Comparison of ENCODE assay signal across 14 cellular contexts in the genomic region with DNA sequence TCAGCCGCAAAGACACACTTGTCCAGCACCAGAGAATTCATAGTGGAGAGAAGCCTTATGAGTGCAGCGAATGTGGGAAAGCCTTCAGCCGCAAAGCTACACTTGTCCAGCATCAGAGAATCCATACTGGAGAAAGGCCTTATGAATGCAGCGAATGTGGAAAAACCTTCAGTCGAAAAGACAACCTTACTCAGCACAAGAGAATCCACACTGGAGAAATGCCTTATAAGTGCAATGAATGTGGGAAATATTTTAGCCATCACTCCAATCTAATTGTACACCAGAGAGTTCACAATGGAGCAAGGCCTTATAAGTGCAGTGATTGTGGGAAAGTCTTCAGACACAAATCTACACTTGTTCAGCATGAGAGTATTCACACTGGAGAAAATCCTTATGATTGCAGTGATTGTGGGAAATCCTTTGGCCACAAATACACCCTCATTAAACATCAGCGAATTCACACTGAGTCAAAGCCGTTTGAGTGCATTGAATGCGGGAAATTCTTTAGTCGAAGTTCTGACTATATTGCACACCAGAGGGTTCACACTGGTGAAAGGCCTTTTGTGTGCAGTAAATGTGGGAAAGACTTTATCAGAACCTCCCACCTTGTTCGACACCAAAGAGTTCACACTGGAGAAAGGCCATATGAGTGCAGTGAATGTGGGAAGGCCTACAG. TPM values are rescaled to one million over a fixed set of nuclear protein-coding genes. Genes with fewer than 3 reads are reported as not detected.
A peak's percentile ranks its signal among the peaks of the same experiment; 100 is the strongest.
DNase-seq lines count a peak whose midpoint lies in the region; ATAC-seq and TF ChIP-seq lines count a peak whose summit lies in the region.
"Had no signal": no experiment of that assay in that cellular context is flagged by ENCODE, and none has a peak within 500 bp of the region (broad histone marks: within the 10 kb centered on the region; RNA-seq: fewer than 3 reads in every experiment).

No MANE protein-coding gene starts in this region.

- H3K4ac ChIP-seq in IMR-90 (ENCODE audit: low read depth, low read length) = no peak overlapping the region

- BruUV-seq in IMR-90 (replicated peaks; lab: Mats Ljungman, UMichigan) = no TSS peak

- H3K14ac ChIP-seq in IMR-90 (replicated peaks; ENCODE audit: low read depth, low read length) = no peak overlapping the region

- peaks cover 91% of the 10 kb centered on the region for H3K36me3 Mint-ChIP-seq in CD8-positive, alpha-beta T cell
- peaks cover 85% of the 10 kb centered on the region for H3K36me3 Mint-ChIP-seq in activated T-helper 17 cell treated with anti-CD3 and anti-CD28 coated beads, Interleukin-2, amount 50 U/mL, for 72 hours (ENCODE audit: low read depth)
- H3K36me3 Mint-ChIP-seq in naive thymus-derived CD4-positive, alpha-beta T cell = peaks cover 47 to 92% (median 87%) of the 10 kb centered on the region in 5 donors

- POLR2A ChIA-PET in CD8-positive, alpha-beta T cell (lab: Charles Lee) = no interaction called here
- POLR2A ChIA-PET in IMR-90 (lab: Charles Lee; ENCODE audit: unreplicated experiment) = no interaction called here
- POLR2A ChIA-PET in naive thymus-derived CD4-positive, alpha-beta T cell (lab: Charles Lee) = interaction anchor here (0.6 kb wide), 1 partner anchor 19 kb away, joined by 3 read pairs; no protein-coding TSS in a partner anchor

- H3K27ac Mint-ChIP-seq in CD8-positive, alpha-beta T cell = no peak overlapping the region
- no peak overlapping the region for H3K27ac Mint-ChIP-seq in activated T-helper 17 cell treated with anti-CD3 and anti-CD28 coated beads, Interleukin-2, amount 50 U/mL, for 72 hours
- H3K27ac Mint-ChIP-seq in naive thymus-derived CD4-positive, alpha-beta T cell = no peak overlapping the region

- no peak overlapping the region for H3K9ac ChIP-seq in IMR-90 (ENCODE audit: low read depth, low read length)
- H3K9ac ChIP-seq: parathyroid adenoma had no signal

- WGBS in IMR-90 (ENCODE audit: extremely low coverage in 2 of 2, insufficient read length in 1 of 2), 2 experiments = 100% methylated on average over 1 of the region's 10 CpGs; no CpG with 5 or more reads in 1 of the 2 experiments

- no peaks in the 10 kb centered on the region for H3K27me3 Mint-ChIP-seq in CD8-positive, alpha-beta T cell (ENCODE audit: low read depth)
- no peaks in the 10 kb centered on the region for H3K27me3 Mint-ChIP-seq in activated T-helper 17 cell treated with anti-CD3 and anti-CD28 coated beads, Interleukin-2, amount 50 U/mL, for 72 hours
- H3K27me3 Mint-ChIP-seq in naive thymus-derived CD4-positive, alpha-beta T cell = no peaks in the 10 kb centered on the region

- H3K4me2 ChIP-seq in IMR-90 (ENCODE audit: low read depth, low read length) = no peak overlapping the region

- H4K91ac ChIP-seq in IMR-90 (ENCODE audit: insufficient read depth, low read depth, low read length) = no peak overlapping the region

- H2BK15ac ChIP-seq in IMR-90 (ENCODE audit: low read depth, low read length) = no peak overlapping the region

- no peaks in the 10 kb centered on the region for H3K4me1 ChIP-seq in CD8-positive, alpha-beta T cell (ENCODE audit: insufficient read depth, low read length)
- H3K4me1 ChIP-seq in IMR-90 (ENCODE audit: control insufficient read depth, insufficient read depth, low read length) (no peaks in the 10 kb centered on the region), muscle layer of duodenum (ENCODE audit: control insufficient read depth in 1 of 2, insufficient read depth in 2 of 2, low read length in 2 of 2) (no peaks in the 10 kb centered on the region)
- no peaks in the 10 kb centered on the region for H3K4me1 ChIP-seq in naive thymus-derived CD4-positive, alpha-beta T cell (ENCODE audit: control insufficient read depth in 2 of 2, insufficient read depth in 2 of 2, low read length in 2 of 2)
- H3K4me1 ChIP-seq: parathyroid adenoma had no signal

- H4K8ac ChIP-seq in IMR-90 (ENCODE audit: low read depth in 2 of 2, low read length in 2 of 2) = no peak overlapping the region

- H2BK20ac ChIP-seq in IMR-90 (ENCODE audit: low read depth, low read length) = no peak overlapping the region

- no peak overlapping the region for H3K4me3 Mint-ChIP-seq in CD8-positive, alpha-beta T cell
- no peak overlapping the region for H3K4me3 Mint-ChIP-seq in activated T-helper 17 cell treated with anti-CD3 and anti-CD28 coated beads, Interleukin-2, amount 50 U/mL, for 72 hours
- peak overlapping the region in 2 of 10 donors; percentile 9 to 18 for H3K4me3 Mint-ChIP-seq in naive thymus-derived CD4-positive, alpha-beta T cell

- H2BK120ac ChIP-seq in IMR-90 (ENCODE audit: low read depth, low read length) = no peak overlapping the region

- no peak overlapping the region for H3K18ac ChIP-seq in IMR-90 (ENCODE audit: low read depth, low read length)

- peaks cover 77% of the 10 kb centered on the region for H3K9me3 Mint-ChIP-seq in CD8-positive, alpha-beta T cell
- H3K9me3 Mint-ChIP-seq in activated T-helper 17 cell treated with anti-CD3 and anti-CD28 coated beads, Interleukin-2, amount 50 U/mL, for 72 hours = peaks cover 44% of the 10 kb centered on the region
- H3K9me3 Mint-ChIP-seq in naive thymus-derived CD4-positive, alpha-beta T cell = peaks cover 34 to 100% (median 90%) of the 10 kb centered on the region in 11 donors

- no peak for TF ChIP-seq POLR2A in IMR-90 (IDR thresholded peaks at IDR 0.05; ENCODE audit: low read depth, low read length)

- H3K56ac ChIP-seq in IMR-90 (ENCODE audit: extremely low read depth, insufficient read depth, low read length) = no peak overlapping the region

- H3K4me1 Mint-ChIP-seq in CD8-positive, alpha-beta T cell (ENCODE audit: low read depth) = peaks cover 13% of the 10 kb centered on the region
- H3K4me1 Mint-ChIP-seq in activated T-helper 17 cell treated with anti-CD3 and anti-CD28 coated beads, Interleukin-2, amount 50 U/mL, for 72 hours = peaks cover 7% of the 10 kb centered on the region
- peaks cover 6 to 19% (median 12%) of the 10 kb centered on the region in 7 donors for H3K4me1 Mint-ChIP-seq in naive thymus-derived CD4-positive, alpha-beta T cell

- peaks cover 54% of the 10 kb centered on the region for H3K36me3 ChIP-seq in CD8-positive, alpha-beta T cell (ENCODE audit: insufficient read depth, low read length)
- H3K36me3 ChIP-seq in IMR-90 (ENCODE audit: control insufficient read depth, insufficient read depth, low read length) (peaks cover 77% of the 10 kb centered on the region), muscle layer of duodenum (ENCODE audit: control insufficient read depth in 1 of 2, insufficient read depth in 2 of 2, low read length in 2 of 2) (peaks cover 68 to 94% of the 10 kb centered on the region in 2 donors)
- peaks cover 27 to 76% (median 54%) of the 10 kb centered on the region in 3 experiments for H3K36me3 ChIP-seq in naive thymus-derived CD4-positive, alpha-beta T cell (ENCODE audit: control insufficient read depth in 2 of 3, insufficient read depth in 3 of 3, low read length in 3 of 3)

- H3K9me3 ChIP-seq in CD8-positive, alpha-beta T cell (ENCODE audit: low read length) = peaks cover 96% of the 10 kb centered on the region
- H3K9me3 ChIP-seq in IMR-90 (ENCODE audit: control insufficient read depth, insufficient read depth, low read length) (peaks cover 86% of the 10 kb centered on the region), muscle layer of duodenum (ENCODE audit: control insufficient read depth in 1 of 2, low read length in 2 of 2) (peaks cover 85 to 96% of the 10 kb centered on the region in 2 donors)
- H3K9me3 ChIP-seq in naive thymus-derived CD4-positive, alpha-beta T cell (ENCODE audit: control insufficient read depth in 2 of 3, low read length in 3 of 3) = peaks cover 38 to 99% (median 72%) of the 10 kb centered on the region in 3 experiments

- H3K27me3 ChIP-seq in CD8-positive, alpha-beta T cell (ENCODE audit: insufficient read depth, low read length) = no peaks in the 10 kb centered on the region
- no peaks in the 10 kb centered on the region for H3K27me3 ChIP-seq in IMR-90 (ENCODE audit: control insufficient read depth, insufficient read depth, low read length)
- H3K27me3 ChIP-seq in muscle layer of duodenum (ENCODE audit: low read depth, low read length) = no peaks in the 10 kb centered on the region
- no peaks in the 10 kb centered on the region for H3K27me3 ChIP-seq in naive thymus-derived CD4-positive, alpha-beta T cell (ENCODE audit: control insufficient read depth in 2 of 2, insufficient read depth in 2 of 2, low read length in 2 of 2)

- H2AK9ac ChIP-seq in IMR-90 (replicated peaks; ENCODE audit: low read depth, low read length, poor library complexity) = no peak overlapping the region

- intact Hi-C loops in CD8-positive, alpha-beta T cell (cut with DNase I, micrococcal nuclease) = no loop called here
- intact Hi-C loops in IMR-90 (cut with micrococcal nuclease) = no loop called here
- intact Hi-C loops in naive thymus-derived CD4-positive, alpha-beta T cell (cut with micrococcal nuclease) = no loop called here

- in situ Hi-C loops in IMR-90 (cut with MboI; ENCODE audit: low sequenced_read_pairs) = no loop called here

- H2BK5ac ChIP-seq in IMR-90 (ENCODE audit: low read depth, low read length, poor library complexity, severe bottlenecking) = no peak overlapping the region

- peaks cover 48 to 62% of the 10 kb centered on the region in 2 experiments for H3K79me1 ChIP-seq in IMR-90 (ENCODE audit: low read depth in 1 of 2, low read length in 2 of 2)

- no peaks in the 10 kb centered on the region for H4K20me1 ChIP-seq in IMR-90 (ENCODE audit: insufficient read depth, low read length)

- H2AK5ac ChIP-seq in IMR-90 (ENCODE audit: low read depth, low read length) = no peak overlapping the region

- CTCF ChIA-PET in CD8-positive, alpha-beta T cell (lab: Charles Lee) = no interaction called here
- CTCF ChIA-PET in IMR-90 (lab: Yijun Ruan, JAX) = no interaction called here
- CTCF ChIA-PET in naive thymus-derived CD4-positive, alpha-beta T cell (lab: Charles Lee) = no interaction called here

- dilution Hi-C loops in IMR-90 (cut with HindIII; ENCODE audit: low sequenced_read_pairs, unreplicated experiment) = no loop called here

- H3K23ac ChIP-seq in IMR-90 (ENCODE audit: low read depth, low read length) = no peak overlapping the region

- ATAC-seq in CD8-positive, alpha-beta T cell = no peak
- no peak for ATAC-seq in IMR-90 (ENCODE audit: low read depth)
- no peak for ATAC-seq in activated T-helper 17 cell treated with anti-CD3 and anti-CD28 coated beads, Interleukin-2, amount 50 U/mL, for 72 hours (replicated peaks)
- ATAC-seq in naive thymus-derived CD4-positive, alpha-beta T cell = no peak

- TF ChIP-seq RAD21 in IMR-90 (IDR thresholded peaks at IDR 0.05; ENCODE audit: low read length) = no peak

- no peak for TF ChIP-seq CTCF in CD8-positive, alpha-beta T cell (IDR thresholded peaks at IDR 0.05)
- TF ChIP-seq CTCF in IMR-90 (conservative IDR thresholded peaks at IDR 0.05; ENCODE audit: low read depth, low read length) (no peak), choroid plexus epithelial cell (conservative IDR thresholded peaks at IDR 0.05; ENCODE audit: low read depth, low read length) (no peak)

- peak overlapping the region; percentile 17 for H3K4me3 ChIP-seq in CD8-positive, alpha-beta T cell (ENCODE audit: low read depth, low read length)
- H3K4me3 ChIP-seq in IMR-90 (ENCODE audit: insufficient read depth, low read depth, low read length) = no peak overlapping the region
- no peak overlapping the region for H3K4me3 ChIP-seq in choroid plexus epithelial cell (ENCODE audit: low read depth, low read length)
- peak overlapping the region; percentile 47 to 99 for H3K4me3 ChIP-seq in muscle layer of duodenum (ENCODE audit: low read depth in 1 of 2, low read length in 2 of 2)
- H3K4me3 ChIP-seq in naive thymus-derived CD4-positive, alpha-beta T cell (ENCODE audit: low read length) = no peak overlapping the region

- no peaks in the 10 kb centered on the region for H3K9me1 ChIP-seq in IMR-90 (ENCODE audit: insufficient read depth, low read length)

- no peak for DNase-seq in CD8-positive, alpha-beta T cell
- peak; percentile 15 for DNase-seq in IMR-90
- DNase-seq in choroid plexus epithelial cell (ENCODE audit: low read depth) = peak; percentile 34
- DNase-seq in globus pallidus (ENCODE audit: low spot score) = no peak
- DNase-seq in HUDEP-2 (lab: John Stamatoyannopoulos, UW; ENCODE audit: unreplicated experiment in 76 of 76) = no peak
- no peak for DNase-seq in naive thymus-derived CD4-positive, alpha-beta T cell
- DNase-seq: anterior cingulate cortex; NCI-H1092 treated with DMSO at 0.1 percent for 48 hours; NCI-H526; stimulated activated CD4-positive, alpha-beta T cell treated with anti-CD3 and anti-CD28 coated beads, Interleukin-1b, Interleukin-23, amount 100 ng/mL, for 48 hours; WERI-Rb-1 had no signal

- H2AFZ ChIP-seq in IMR-90 (replicated peaks; ENCODE audit: low read length, poor library complexity) = no peak overlapping the region
- H2AFZ ChIP-seq: parathyroid adenoma had no signal

- H4K5ac ChIP-seq in IMR-90 (ENCODE audit: low read depth, low read length) = no peak overlapping the region

- H3K27ac ChIP-seq in CD8-positive, alpha-beta T cell (ENCODE audit: low read depth, low read length) = no peak overlapping the region
- H3K27ac ChIP-seq in IMR-90 (ENCODE audit: insufficient read depth, low read length) = no peak overlapping the region
- no peak overlapping the region for H3K27ac ChIP-seq in muscle layer of duodenum (ENCODE audit: low read length)
- H3K27ac ChIP-seq in naive thymus-derived CD4-positive, alpha-beta T cell (ENCODE audit: low read depth, low read length) = no peak overlapping the region
- H3K27ac ChIP-seq: parathyroid adenoma, WERI-Rb-1 had no signal

RNA-seq across cellular contexts. Expression of a gene that starts 6.8 kb away (rescaled TPM):
- total RNA-seq in CD8-positive, alpha-beta T cell = 10 to 100 TPM; 35.2 to 36.5 TPM
- total RNA-seq in IMR-90 (2012; rRNA removed) = 31.0 and 31.1 TPM in 2 replicates
- 6.0 and 6.2 TPM in 2 replicates for polyA plus RNA-seq in IMR-90 (2012; rRNA removed)
- 4.8 and 6.5 TPM in 2 replicates for polyA plus RNA-seq in IMR-90 (2012; cell fraction: cytosol; rRNA removed)
- 8.4 and 8.5 TPM in 2 replicates for polyA plus RNA-seq in IMR-90 (2012; cell fraction: nucleus; rRNA removed; ENCODE audit: low replicate concordance)
- 10 to 100 TPM in 1 of 2 donors, 1 to 10 TPM in 1; 5.7 to 11.2 TPM for total RNA-seq in activated T-helper 17 cell treated with anti-CD3 and anti-CD28 coated beads, Interleukin-2, amount 50 U/mL, for 72 hours
- 10 to 100 TPM; 14.6 to 33.9 (median 25.7) TPM for total RNA-seq in naive thymus-derived CD4-positive, alpha-beta T cell
- polyA plus RNA-seq in naive thymus-derived CD4-positive, alpha-beta T cell = 10 to 100 TPM in 1 of 2 donors, 1 to 10 TPM in 1; 8.0 to 16.7 TPM

RNA-seq across cellular contexts. Expression of a gene that starts 12.2 kb away (rescaled TPM):
- total RNA-seq in CD8-positive, alpha-beta T cell = 10 to 100 TPM; 34.4 to 35.5 TPM
- 9.2 and 13.1 TPM in 2 replicates for total RNA-seq in IMR-90 (2012; rRNA removed)
- 6.5 and 8.7 TPM in 2 replicates for polyA plus RNA-seq in IMR-90 (2012; rRNA removed)
- 2.3 and 4.9 TPM in 2 replicates for polyA plus RNA-seq in IMR-90 (2012; cell fraction: cytosol; rRNA removed)
- 6.5 and 30.2 TPM in 2 replicates for polyA plus RNA-seq in IMR-90 (2012; cell fraction: nucleus; rRNA removed; ENCODE audit: low replicate concordance)
- total RNA-seq in activated T-helper 17 cell treated with anti-CD3 and anti-CD28 coated beads, Interleukin-2, amount 50 U/mL, for 72 hours = 10 to 100 TPM in 1 of 2 donors, 1 to 10 TPM in 1; 8.4 to 14.0 TPM
- total RNA-seq in naive thymus-derived CD4-positive, alpha-beta T cell = 10 to 100 TPM; 18.0 to 56.7 (median 33.7) TPM
- 10 to 100 TPM; 15.1 to 27.9 TPM for polyA plus RNA-seq in naive thymus-derived CD4-positive, alpha-beta T cell

RNA-seq across cellular contexts. Expression of a gene that starts 21.1 kb away (rescaled TPM):
- total RNA-seq in CD8-positive, alpha-beta T cell = 1 to 10 TPM; 3.6 to 4.2 TPM
- 4.4 and 6.6 TPM in 2 replicates for total RNA-seq in IMR-90 (2012; rRNA removed)
- 2.9 and 3.0 TPM in 2 replicates for polyA plus RNA-seq in IMR-90 (2012; rRNA removed)
- polyA plus RNA-seq in IMR-90 (2012; cell fraction: cytosol; rRNA removed) = 1.9 and 4.0 TPM in 2 replicates
- 1.8 and 4.4 TPM in 2 replicates for polyA plus RNA-seq in IMR-90 (2012; cell fraction: nucleus; rRNA removed; ENCODE audit: low replicate concordance)
- 1 to 10 TPM; 6.0 to 9.9 TPM for total RNA-seq in activated T-helper 17 cell treated with anti-CD3 and anti-CD28 coated beads, Interleukin-2, amount 50 U/mL, for 72 hours
- total RNA-seq in naive thymus-derived CD4-positive, alpha-beta T cell = 10 to 100 TPM in 1 of 5 experiments, 1 to 10 TPM in 4; 2.0 to 10.9 (median 6.2) TPM
- 1 to 10 TPM; 7.1 to 9.3 TPM for polyA plus RNA-seq in naive thymus-derived CD4-positive, alpha-beta T cell

RNA-seq across cellular contexts. Expression of a gene that starts 36.9 kb away (rescaled TPM):
- total RNA-seq in CD8-positive, alpha-beta T cell = 10 to 100 TPM; 10.0 to 12.8 TPM
- total RNA-seq in IMR-90 (2012; rRNA removed) = 9.2 and 11.8 TPM in 2 replicates
- polyA plus RNA-seq in IMR-90 (2012; rRNA removed) = 3.5 and 4.1 TPM in 2 replicates
- 3.1 and 4.9 TPM in 2 replicates for polyA plus RNA-seq in IMR-90 (2012; cell fraction: cytosol; rRNA removed)
- 3.4 and 5.2 TPM in 2 replicates for polyA plus RNA-seq in IMR-90 (2012; cell fraction: nucleus; rRNA removed; ENCODE audit: low replicate concordance)
- total RNA-seq in activated T-helper 17 cell treated with anti-CD3 and anti-CD28 coated beads, Interleukin-2, amount 50 U/mL, for 72 hours = 1 to 10 TPM; 2.5 to 3.2 TPM
- 10 to 100 TPM in 2 of 5 experiments, 1 to 10 TPM in 3; 4.8 to 14.1 (median 7.0) TPM for total RNA-seq in naive thymus-derived CD4-positive, alpha-beta T cell
- 10 to 100 TPM in 1 of 2 donors, 1 to 10 TPM in 1; 8.7 to 13.7 TPM for polyA plus RNA-seq in naive thymus-derived CD4-positive, alpha-beta T cell

RNA-seq across cellular contexts. Expression of a gene that starts 42.1 kb away (rescaled TPM):
- total RNA-seq in CD8-positive, alpha-beta T cell = 1 to 10 TPM; 7.7 to 8.2 TPM
- total RNA-seq in IMR-90 (2012; rRNA removed) = 6.1 and 8.1 TPM in 2 replicates
- polyA plus RNA-seq in IMR-90 (2012; rRNA removed) = 2.3 and 2.6 TPM in 2 replicates
- polyA plus RNA-seq in IMR-90 (2012; cell fraction: cytosol; rRNA removed) = 0.64 and 0.97 TPM in 2 replicates
- polyA plus RNA-seq in IMR-90 (2012; cell fraction: nucleus; rRNA removed; ENCODE audit: low replicate concordance) = 0.63 and 2.4 TPM in 2 replicates
- 1 to 10 TPM; 2.2 to 2.4 TPM for total RNA-seq in activated T-helper 17 cell treated with anti-CD3 and anti-CD28 coated beads, Interleukin-2, amount 50 U/mL, for 72 hours
- total RNA-seq in naive thymus-derived CD4-positive, alpha-beta T cell = 10 to 100 TPM in 2 of 5 experiments, 1 to 10 TPM in 3; 4.4 to 13.8 (median 5.7) TPM
- 10 to 100 TPM in 1 of 2 donors, 1 to 10 TPM in 1; 4.9 to 10.4 TPM for polyA plus RNA-seq in naive thymus-derived CD4-positive, alpha-beta T cell

Comparison
In these comparisons a context has a peak if more than half of its experiments do, and no peak if none do; other contexts are left out.
1. DNase-seq: peak in IMR-90 (single experiment) and choroid plexus epithelial cell (single experiment); none in CD8-positive, alpha-beta T cell (0 of 7), globus pallidus (single experiment), HUDEP-2 (0 of 76) and naive thymus-derived CD4-positive, alpha-beta T cell (0 of 9).
2. H3K4me3 ChIP-seq: peak in CD8-positive, alpha-beta T cell (single experiment) and muscle layer of duodenum (2 of 2); none in IMR-90 (single experiment), choroid plexus epithelial cell (single experiment) and naive thymus-derived CD4-positive, alpha-beta T cell (single experiment).